15 cellular contexts compared by ENCODE assay signal in the genomic region with DNA sequence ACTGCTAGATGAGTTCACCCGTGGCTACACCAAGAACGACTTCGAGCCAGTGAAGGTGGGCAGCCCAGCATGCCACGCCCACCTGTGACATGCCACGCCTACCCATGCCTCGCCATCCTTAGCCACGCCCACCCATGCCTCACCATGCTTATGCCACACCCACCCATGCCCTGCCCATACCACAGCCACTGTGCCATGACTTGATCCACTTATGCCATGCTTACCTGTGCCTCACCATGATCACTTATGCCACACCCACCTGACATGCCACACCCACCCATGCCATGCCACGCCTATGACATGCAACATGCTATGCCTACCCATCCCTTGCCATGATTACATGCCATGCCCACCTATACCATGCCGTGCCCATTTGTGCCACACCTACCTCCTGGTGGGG. TPM values are rescaled to one million over a fixed set of nuclear protein-coding genes. Genes with fewer than 3 reads are reported as not detected.
A peak's percentile ranks its signal among the peaks of the same experiment; 100 is the strongest.
DNase-seq lines count a peak whose midpoint lies in the region; ATAC-seq and TF ChIP-seq lines count a peak whose summit lies in the region.
"Had no signal": no experiment of that assay in that cellular context is flagged by ENCODE, and none has a peak within 500 bp of the region (broad histone marks: within the 10 kb centered on the region; RNA-seq: fewer than 3 reads in every experiment).

No MANE protein-coding gene starts in this region.

- intact Hi-C loops in activated CD4-positive, alpha-beta T cell treated with anti-CD3 and anti-CD28 coated beads, Interleukin-2, amount 10 ng/mL, durations not matched to agents 24 days and 14 days (cut with micrococcal nuclease) = no loop called here
- intact Hi-C loops in activated naive CD4-positive, alpha-beta T cell treated with anti-CD3 and anti-CD28 coated beads for 36 hours (cut with micrococcal nuclease) = no loop called here
- intact Hi-C loops in mucosa of descending colon (cut with DNase I, micrococcal nuclease) = loop anchor here in 1 of 2 donors (5.0 kb wide), 1 partner anchor 80 kb away; the partner anchor contains the start of gene ANKLE1

- no peak overlapping the region for H3K4me3 ChIP-seq in H7 (ENCODE audit: insufficient read depth, low read depth, low read length)
- no peak overlapping the region for H3K4me3 ChIP-seq in mucosa of descending colon
- H3K4me3 ChIP-seq: right atrium auricular region, thyroid gland had no signal

- H3K4me1 Mint-ChIP-seq in activated CD4-positive, alpha-beta T cell treated with anti-CD3 and anti-CD28 coated beads, Interleukin-2, amount 10 ng/mL, durations not matched to agents 24 days and 14 days = no peaks in the 10 kb centered on the region
- H3K4me1 Mint-ChIP-seq in activated naive CD4-positive, alpha-beta T cell treated with anti-CD3 and anti-CD28 coated beads for 36 hours (ENCODE audit: low read depth) = no peaks in the 10 kb centered on the region
- H3K4me1 Mint-ChIP-seq: T-cell had no signal

- CTCF ChIA-PET in activated naive CD4-positive, alpha-beta T cell treated with anti-CD3 and anti-CD28 coated beads for 36 hours (lab: Charles Lee) = no interaction called here

- no peaks in the 10 kb centered on the region for H3K27me3 Mint-ChIP-seq in activated CD4-positive, alpha-beta T cell treated with anti-CD3 and anti-CD28 coated beads, Interleukin-2, amount 10 ng/mL, durations not matched to agents 24 days and 14 days
- H3K27me3 Mint-ChIP-seq in activated naive CD4-positive, alpha-beta T cell treated with anti-CD3 and anti-CD28 coated beads for 36 hours (ENCODE audit: low read depth) = no peaks in the 10 kb centered on the region
- H3K27me3 Mint-ChIP-seq: T-cell had no signal

- peak; percentile 60 for DNase-seq in activated CD4-positive, alpha-beta T cell treated with anti-CD3 and anti-CD28 coated beads for 48 hours
- DNase-seq in activated CD4-positive, alpha-beta T cell treated with anti-CD3 and anti-CD28 coated beads, Interleukin-2, amount 10 ng/mL, durations not matched to agents 24 days and 14 days = no peak
- DNase-seq in H7 (peak; percentile 75), mucosa of descending colon (no peak), DMS79 treated with DMSO at 0.1 percent for 48 hours (lab: John Stamatoyannopoulos, UW) (no peak), UCSD-AML1 (lab: John Stamatoyannopoulos, UW; ENCODE audit: unreplicated experiment) (no peak)
- peak; percentile 39 for DNase-seq in activated naive CD4-positive, alpha-beta T cell treated with anti-CD3 and anti-CD28 coated beads for 36 hours
- DNase-seq: brain microvascular endothelial cell, DMS153, HFFc6, NCI-H2029 treated with DMSO at 0.1 percent for 48 hours, thyroid gland had no signal

- H3K9me3 ChIP-seq in mucosa of descending colon = no peaks in the 10 kb centered on the region
- H3K9me3 ChIP-seq: right atrium auricular region, thyroid gland had no signal

- H3K27ac Mint-ChIP-seq in activated CD4-positive, alpha-beta T cell treated with anti-CD3 and anti-CD28 coated beads, Interleukin-2, amount 10 ng/mL, durations not matched to agents 24 days and 14 days = no peak overlapping the region
- no peak overlapping the region for H3K27ac Mint-ChIP-seq in activated naive CD4-positive, alpha-beta T cell treated with anti-CD3 and anti-CD28 coated beads for 36 hours
- H3K27ac Mint-ChIP-seq: HFFc6 had no signal

- H3K36me3 Mint-ChIP-seq in activated CD4-positive, alpha-beta T cell treated with anti-CD3 and anti-CD28 coated beads, Interleukin-2, amount 10 ng/mL, durations not matched to agents 24 days and 14 days (ENCODE audit: low read depth) = peaks cover 64% of the 10 kb centered on the region
- peaks cover 23% of the 10 kb centered on the region for H3K36me3 Mint-ChIP-seq in activated naive CD4-positive, alpha-beta T cell treated with anti-CD3 and anti-CD28 coated beads for 36 hours (ENCODE audit: low read depth)

- no peaks in the 10 kb centered on the region for H3K27me3 ChIP-seq in H7 (ENCODE audit: control insufficient read depth, insufficient read depth, low read length)
- H3K27me3 ChIP-seq: brain microvascular endothelial cell, right atrium auricular region, thyroid gland had no signal

- no peaks in the 10 kb centered on the region for H3K4me1 ChIP-seq in mucosa of descending colon (ENCODE audit: low read depth)
- H3K4me1 ChIP-seq: right atrium auricular region, thyroid gland had no signal

- peak; percentile 36 for ATAC-seq in mucosa of descending colon
- ATAC-seq in HG03342 (IDR thresholded peaks at IDR 0.05; ENCODE audit: unreplicated experiment) = no peak

- H3K4me3 Mint-ChIP-seq in activated CD4-positive, alpha-beta T cell treated with anti-CD3 and anti-CD28 coated beads, Interleukin-2, amount 10 ng/mL, durations not matched to agents 24 days and 14 days = no peak overlapping the region
- H3K4me3 Mint-ChIP-seq in activated naive CD4-positive, alpha-beta T cell treated with anti-CD3 and anti-CD28 coated beads for 36 hours = no peak overlapping the region
- H3K4me3 Mint-ChIP-seq: HFFc6, T-cell had no signal

- TF ChIP-seq CTCF in mucosa of descending colon (IDR thresholded peaks at IDR 0.05) = no peak

- H3K36me3 ChIP-seq in H7 (replicated peaks; ENCODE audit: control insufficient read depth, insufficient read depth, low read length) (peaks cover 23% of the 10 kb centered on the region), mucosa of descending colon (ENCODE audit: low read depth) (no peaks in the 10 kb centered on the region)

- no peaks in the 10 kb centered on the region for H3K9me3 Mint-ChIP-seq in activated CD4-positive, alpha-beta T cell treated with anti-CD3 and anti-CD28 coated beads, Interleukin-2, amount 10 ng/mL, durations not matched to agents 24 days and 14 days
- H3K9me3 Mint-ChIP-seq in activated naive CD4-positive, alpha-beta T cell treated with anti-CD3 and anti-CD28 coated beads for 36 hours = no peaks in the 10 kb centered on the region
- H3K9me3 Mint-ChIP-seq: HFFc6, T-cell had no signal

RNA-seq across cellular contexts. Expression of gene USE1, which starts 12.9 kb away (rescaled TPM):
- total RNA-seq in activated CD4-positive, alpha-beta T cell treated with anti-CD3 and anti-CD28 coated beads, Interleukin-2, amount 10 ng/mL, durations not matched to agents 24 days and 14 days = 29.8 and 31.3 TPM in 2 replicates
- 6.9 and 14.4 TPM in 2 replicates for total RNA-seq in H7 (2014; rRNA removed; shearing (Covaris generic))
- 10 to 100 TPM; 24.7 to 25.3 TPM for total RNA-seq in activated naive CD4-positive, alpha-beta T cell treated with anti-CD3 and anti-CD28 coated beads for 36 hours
- total RNA-seq in mucosa of descending colon = 10 to 100 TPM; 17.4 to 31.2 (median 28.0) TPM

RNA-seq across cellular contexts. Expression of gene OCEL1, which starts 23.8 kb away (rescaled TPM):
- total RNA-seq in activated CD4-positive, alpha-beta T cell treated with anti-CD3 and anti-CD28 coated beads, Interleukin-2, amount 10 ng/mL, durations not matched to agents 24 days and 14 days = 17.8 and 23.0 TPM in 2 replicates
- total RNA-seq in H7 (2014; rRNA removed; shearing (Covaris generic)) = 13.0 and 18.3 TPM in 2 replicates
- total RNA-seq in activated naive CD4-positive, alpha-beta T cell treated with anti-CD3 and anti-CD28 coated beads for 36 hours = 1 to 10 TPM; 8.7 to 9.3 TPM
- 100 to 1,000 TPM in 1 of 3 donors, 10 to 100 TPM in 2; 38.1 to 105 (median 58.4) TPM for total RNA-seq in mucosa of descending colon

RNA-seq across cellular contexts. Expression of gene NR2F6, which starts 43.5 kb away (rescaled TPM):
- 15.0 and 16.5 TPM in 2 replicates for total RNA-seq in activated CD4-positive, alpha-beta T cell treated with anti-CD3 and anti-CD28 coated beads, Interleukin-2, amount 10 ng/mL, durations not matched to agents 24 days and 14 days
- 232 and 246 TPM in 2 replicates for total RNA-seq in H7 (2014; rRNA removed; shearing (Covaris generic))
- 1 to 10 TPM; 5.3 to 6.0 TPM for total RNA-seq in activated naive CD4-positive, alpha-beta T cell treated with anti-CD3 and anti-CD28 coated beads for 36 hours
- total RNA-seq in mucosa of descending colon = 100 to 1,000 TPM; 103 to 157 (median 140) TPM

Comparison
In these comparisons a context has a peak if more than half of its experiments do, and no peak if none do; other contexts are left out.
1. DNase-seq: peak in activated CD4-positive, alpha-beta T cell treated with anti-CD3 and anti-CD28 coated beads for 48 hours (single experiment), H7 (single experiment) and activated naive CD4-positive, alpha-beta T cell treated with anti-CD3 and anti-CD28 coated beads for 36 hours (single experiment); none in activated CD4-positive, alpha-beta T cell treated with anti-CD3 and anti-CD28 coated beads, Interleukin-2, amount 10 ng/mL, durations not matched to agents 24 days and 14 days (single experiment), mucosa of descending colon (0 of 3), DMS79 treated with DMSO at 0.1 percent for 48 hours (single experiment) and UCSD-AML1 (single experiment).